In the genomic region with DNA sequence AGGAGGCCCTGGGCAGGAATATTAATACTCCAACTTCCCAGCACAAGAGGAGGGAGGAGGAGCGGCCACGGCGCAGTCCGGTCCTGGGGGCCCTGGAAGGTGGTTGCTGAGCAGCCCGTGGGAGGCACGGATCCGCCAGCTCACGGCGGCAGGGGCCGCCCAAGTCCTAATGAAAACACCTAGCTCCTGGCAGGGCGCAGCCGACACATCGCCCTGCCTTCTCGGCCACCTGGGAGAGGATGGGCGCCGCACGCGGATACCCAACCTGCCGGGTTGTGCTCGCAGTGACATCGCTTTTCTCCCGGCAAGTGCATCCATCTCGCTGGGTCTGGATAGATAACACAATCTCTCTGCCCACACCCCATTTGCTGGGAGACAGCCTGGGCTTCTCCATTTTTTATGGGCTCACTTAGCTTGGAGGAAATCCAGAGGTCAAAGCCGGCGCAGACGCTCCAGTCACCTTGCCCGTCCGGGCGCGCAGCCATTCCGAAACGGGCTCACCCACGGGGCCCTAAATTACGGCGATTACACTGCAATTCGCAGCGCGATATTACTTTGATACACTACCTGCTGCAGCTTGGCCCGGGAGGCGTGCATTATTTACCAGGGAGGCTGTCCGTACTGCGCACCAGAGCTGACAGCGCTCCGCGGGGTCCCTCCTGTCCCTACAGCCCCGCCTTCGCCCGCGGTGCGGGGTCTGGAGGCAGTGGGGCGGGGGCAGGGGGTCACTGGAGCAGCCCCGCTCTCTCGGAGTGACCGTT, we compare ENCODE assay signal across 1 cellular context.
TF ChIP-seq lines count a peak whose summit lies in the region.

No MANE protein-coding gene starts in this region.

TF ChIP-seq in SK-N-SH treated with all-trans-retinoic acid at 6 μM for 48 hours, 23 proteins besides CTCF, POLR2A, EP300 and RAD21 (continued from another document):
- TF ChIP-seq ISL1 (CRISPR knock-in tag; IDR thresholded peaks at IDR 0.05) (no peak), ZNF70 (CRISPR knock-in tag; IDR thresholded peaks at IDR 0.05) (no peak), RARB (CRISPR knock-in tag; IDR thresholded peaks at IDR 0.05) (no peak), SNAI2 (CRISPR knock-in tag; IDR thresholded peaks at IDR 0.05) (no peak)
